ENCODE assay signal across 26 cellular contexts in the genomic region with DNA sequence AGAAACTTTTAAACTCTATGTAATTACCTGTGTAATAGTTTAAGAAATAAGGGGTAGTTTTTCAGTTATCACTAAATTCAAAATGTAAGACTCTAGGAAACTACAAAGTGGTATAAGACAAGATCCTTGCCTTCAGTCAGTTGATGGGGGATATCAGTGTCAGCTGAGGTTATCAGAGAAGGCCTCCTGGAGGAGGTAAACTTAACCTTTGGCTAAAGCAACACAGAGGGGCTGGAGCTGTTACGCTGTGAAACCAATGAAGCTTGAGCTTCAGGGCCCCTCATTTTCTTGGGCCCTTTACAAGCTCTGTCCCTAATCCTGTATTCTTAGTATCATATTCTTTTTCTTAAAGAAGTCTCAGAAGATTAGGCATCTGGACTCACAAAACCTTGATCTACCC.
"Had no signal": no experiment of that assay in that cellular context is flagged by ENCODE, and none has a peak within 500 bp of the region (broad histone marks: within the 10 kb centered on the region; RNA-seq: fewer than 3 reads in every experiment).

No MANE protein-coding gene starts in this region.

- H3K4me3 ChIP-seq: ascending aorta, suprapubic skin, tibial nerve had no signal

- DNase-seq: activated CD4-positive, alpha-beta memory T cell treated with anti-CD3 and anti-CD28 coated beads for 36 hours; activated CD4-positive, alpha-beta T cell treated with anti-CD3 and anti-CD28 coated beads, Interleukin-2, amount 10 ng/mL, durations not matched to agents 24 days and 14 days; activated CD4-positive, CD25-positive, alpha-beta regulatory T cell treated with anti-CD3 and anti-CD28 coated beads, Interleukin-2, amount 50 U/mL, for 72 hours; activated CD8-positive, alpha-beta memory T cell treated with anti-CD3 and anti-CD28 coated beads, Interleukin-2, amount 50 U/mL, for 4 hours; activated gamma-delta T cell; activated naive CD4-positive, alpha-beta T cell treated with anti-CD3 and anti-CD28 coated beads, Interleukin-2, amount 10 ng/mL, durations not matched to agents 7 days and 5 days; activated naive CD8-positive, alpha-beta T cell treated with anti-CD3 and anti-CD28 coated beads, Interleukin-2, amount 10 ng/mL, durations not matched to agents 7 days and 5 days; activated T-cell treated with anti-CD3 and anti-CD28 coated beads, Interleukin-2, amount 50 U/mL, for 24 hours; brain microvascular endothelial cell; central memory CD4-positive, alpha-beta T cell; islet precursor cell; left ventricle myocardium superior; naive B cell; nucleus accumbens; posterior cingulate gyrus; right cardiac atrium; stimulated activated naive CD4-positive, alpha-beta T cell; SW 1271; T1000; WERI-Rb-1 had no signal

- H3K4me1 Mint-ChIP-seq: activated naive CD8-positive, alpha-beta T cell treated with anti-CD3 and anti-CD28 coated beads, Interleukin-2, amount 10 ng/mL, durations not matched to agents 7 days and 5 days; naive B cell; neural crest cell had no signal

- H3K27ac Mint-ChIP-seq: activated CD4-positive, alpha-beta memory T cell treated with anti-CD3 and anti-CD28 coated beads for 36 hours; activated CD4-positive, alpha-beta T cell treated with anti-CD3 and anti-CD28 coated beads, Interleukin-2, amount 10 ng/mL, durations not matched to agents 24 days and 14 days; activated naive CD4-positive, alpha-beta T cell treated with anti-CD3 and anti-CD28 coated beads, Interleukin-2, amount 10 ng/mL, durations not matched to agents 7 days and 5 days; activated naive CD8-positive, alpha-beta T cell treated with anti-CD3 and anti-CD28 coated beads, Interleukin-2, amount 10 ng/mL, durations not matched to agents 7 days and 5 days; activated T-cell treated with anti-CD3 and anti-CD28 coated beads, Interleukin-2, amount 50 U/mL, for 24 hours; dendritic cell treated with granulocyte-macrophage colony-stimulating factor and Interleukin-4, amounts not matched to agents 40 ng/mL and 50 ng/mL, for 4 days; T-helper 1 cell treated with Interleukin-12 subunit alpha and Interleukin-12 subunit beta and Interleukin-4 antibody, amounts not matched to agents 30 μg/mL and 1 μg/mL, for 36 hours had no signal

- H3K27me3 ChIP-seq: ascending aorta, brain microvascular endothelial cell, suprapubic skin, tibial nerve had no signal

- H3K4me3 Mint-ChIP-seq: activated CD4-positive, alpha-beta memory T cell treated with anti-CD3 and anti-CD28 coated beads for 36 hours; activated CD4-positive, alpha-beta T cell treated with anti-CD3 and anti-CD28 coated beads, Interleukin-2, amount 10 ng/mL, durations not matched to agents 24 days and 14 days; activated naive CD4-positive, alpha-beta T cell treated with anti-CD3 and anti-CD28 coated beads, Interleukin-2, amount 10 ng/mL, durations not matched to agents 7 days and 5 days; activated naive CD8-positive, alpha-beta T cell treated with anti-CD3 and anti-CD28 coated beads, Interleukin-2, amount 10 ng/mL, durations not matched to agents 7 days and 5 days; activated T-cell treated with anti-CD3 and anti-CD28 coated beads, Interleukin-2, amount 50 U/mL, for 24 hours; dendritic cell treated with granulocyte-macrophage colony-stimulating factor and Interleukin-4, amounts not matched to agents 40 ng/mL and 50 ng/mL, for 4 days; naive B cell; neural crest cell; T-helper 1 cell treated with Interleukin-12 subunit alpha and Interleukin-12 subunit beta and Interleukin-4 antibody, amounts not matched to agents 30 μg/mL and 1 μg/mL, for 36 hours had no signal

- H3K27me3 Mint-ChIP-seq: activated CD4-positive, alpha-beta memory T cell treated with anti-CD3 and anti-CD28 coated beads for 36 hours; activated CD4-positive, alpha-beta T cell treated with anti-CD3 and anti-CD28 coated beads, Interleukin-2, amount 10 ng/mL, durations not matched to agents 24 days and 14 days; activated naive CD4-positive, alpha-beta T cell treated with anti-CD3 and anti-CD28 coated beads, Interleukin-2, amount 10 ng/mL, durations not matched to agents 7 days and 5 days; activated naive CD8-positive, alpha-beta T cell treated with anti-CD3 and anti-CD28 coated beads, Interleukin-2, amount 10 ng/mL, durations not matched to agents 7 days and 5 days; activated T-cell treated with anti-CD3 and anti-CD28 coated beads, Interleukin-2, amount 50 U/mL, for 24 hours; dendritic cell treated with granulocyte-macrophage colony-stimulating factor and Interleukin-4, amounts not matched to agents 40 ng/mL and 50 ng/mL, for 4 days; naive B cell had no signal

- H3K36me3 Mint-ChIP-seq: activated CD4-positive, alpha-beta memory T cell treated with anti-CD3 and anti-CD28 coated beads for 36 hours; activated naive CD8-positive, alpha-beta T cell treated with anti-CD3 and anti-CD28 coated beads, Interleukin-2, amount 10 ng/mL, durations not matched to agents 7 days and 5 days; naive B cell had no signal

- H3K27ac ChIP-seq: ascending aorta, brain microvascular endothelial cell, suprapubic skin, tibial nerve had no signal

- H3K4me1 ChIP-seq: ascending aorta had no signal

- H3K9me3 ChIP-seq: ascending aorta, suprapubic skin, tibial nerve had no signal

- ATAC-seq: left ventricle myocardium superior, right cardiac atrium had no signal

- H3K9me3 Mint-ChIP-seq: activated CD4-positive, alpha-beta memory T cell treated with anti-CD3 and anti-CD28 coated beads for 36 hours; activated CD4-positive, alpha-beta T cell treated with anti-CD3 and anti-CD28 coated beads, Interleukin-2, amount 10 ng/mL, durations not matched to agents 24 days and 14 days; activated naive CD4-positive, alpha-beta T cell treated with anti-CD3 and anti-CD28 coated beads, Interleukin-2, amount 10 ng/mL, durations not matched to agents 7 days and 5 days; activated naive CD8-positive, alpha-beta T cell treated with anti-CD3 and anti-CD28 coated beads, Interleukin-2, amount 10 ng/mL, durations not matched to agents 7 days and 5 days; activated T-cell treated with anti-CD3 and anti-CD28 coated beads, Interleukin-2, amount 50 U/mL, for 24 hours; dendritic cell treated with granulocyte-macrophage colony-stimulating factor and Interleukin-4, amounts not matched to agents 40 ng/mL and 50 ng/mL, for 4 days; naive B cell; neural crest cell; T-helper 1 cell treated with Interleukin-12 subunit alpha and Interleukin-12 subunit beta and Interleukin-4 antibody, amounts not matched to agents 30 μg/mL and 1 μg/mL, for 36 hours had no signal
